Comparison of ENCODE assay signal across 20 cellular contexts in the genomic region with DNA sequence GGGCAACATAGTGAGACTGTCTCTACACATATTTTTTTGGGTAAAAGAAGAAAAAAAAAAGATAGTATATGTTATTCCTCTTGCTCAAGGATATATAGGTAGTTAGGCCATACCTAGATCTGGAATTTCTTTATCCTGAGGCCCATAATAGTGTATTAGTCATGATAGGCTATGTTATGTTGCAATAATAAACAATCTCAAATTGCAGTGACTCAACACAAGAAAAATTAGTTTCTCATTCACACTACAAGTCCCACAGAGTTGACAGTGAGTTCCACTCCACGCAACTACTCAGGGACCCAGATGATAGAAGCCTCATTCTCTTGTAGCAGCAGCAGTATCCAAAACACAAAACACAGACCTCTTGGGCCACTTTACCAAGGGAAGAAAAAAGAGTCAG. TPM values are rescaled to one million over a fixed set of nuclear protein-coding genes. Genes with fewer than 3 reads are reported as not detected.
DNase-seq lines count a peak whose midpoint lies in the region; ATAC-seq and TF ChIP-seq lines count a peak whose summit lies in the region.
"Had no signal": no experiment of that assay in that cellular context is flagged by ENCODE, and none has a peak within 500 bp of the region (broad histone marks: within the 10 kb centered on the region; RNA-seq: fewer than 3 reads in every experiment).

No MANE protein-coding gene starts in this region.

- no peak for ATAC-seq in GM18907 (IDR thresholded peaks at IDR 0.05; ENCODE audit: unreplicated experiment)
- ATAC-seq: gastrocnemius medialis, natural killer cell had no signal

- H3K4me3 ChIP-seq in AG04450 (ENCODE audit: low read depth, low read length): no peak overlapping the region
- H3K4me3 ChIP-seq in HEK293 (ENCODE audit: low read depth, low read length): no peak overlapping the region
- H3K4me3 ChIP-seq in fibroblast of villous mesenchyme (ENCODE audit: low read depth, low read length): no peak overlapping the region
- H3K4me3 ChIP-seq: gastrocnemius medialis, prostate gland, SJCRH30 had no signal

- no peaks in the 10 kb centered on the region for H3K4me1 ChIP-seq in HEK293 (ENCODE audit: control insufficient read depth, insufficient read depth, low read length)
- H3K4me1 ChIP-seq: prostate gland had no signal

- CTCF ChIA-PET in AG04450 (lab: Charles Lee): interaction anchor here (1.0 kb wide), 2 partner anchors 12 to 37 kb away, joined by 3 to 6 read pairs; no protein-coding TSS in a partner anchor
- CTCF ChIA-PET in HEK293 (lab: Yijun Ruan, JAX): no interaction called here

- no peaks in the 10 kb centered on the region for H3K27me3 ChIP-seq in AG04450 (ENCODE audit: control insufficient read depth, insufficient read depth, low read length)
- H3K27me3 ChIP-seq: gastrocnemius medialis, SJCRH30 had no signal

- POLR2A ChIA-PET in AG04450 (lab: Yijun Ruan, JAX) (no interaction called here), HEK293 (lab: Yijun Ruan, JAX) (no interaction called here)

- no peaks in the 10 kb centered on the region for H3K36me3 ChIP-seq in HEK293 (ENCODE audit: control insufficient read depth in 2 of 2, insufficient read depth in 1 of 2, low read length in 2 of 2)
- H3K36me3 ChIP-seq: gastrocnemius medialis, prostate gland, SJCRH30 had no signal

- TF ChIP-seq CTCF in AG04450 (IDR thresholded peaks at IDR 0.05; ENCODE audit: low read depth, low read length) (no peak), HEK293 (tag by site-specific recombination; IDR thresholded peaks at IDR 0.05) (no peak), fibroblast of villous mesenchyme (IDR thresholded peaks at IDR 0.05; ENCODE audit: insufficient read depth, low read depth, low read length) (no peak)

- H3K9me3 ChIP-seq in AG04450 (ENCODE audit: control insufficient read depth, insufficient read depth, low read length) (peaks cover 2% of the 10 kb centered on the region; the same call in 1 of the 2 replicates), HEK293 (ENCODE audit: control insufficient read depth, insufficient read depth, low read depth, low read length) (no peaks in the 10 kb centered on the region)
- H3K9me3 ChIP-seq: gastrocnemius medialis, prostate gland, SJCRH30 had no signal

- H3K27ac ChIP-seq in AG04450 (ENCODE audit: low read depth, low read length): no peak overlapping the region
- no peak overlapping the region for H3K27ac ChIP-seq in HEK293 (ENCODE audit: extremely low read depth, low read depth, low read length)
- H3K27ac ChIP-seq: gastrocnemius medialis, prostate gland, SJCRH30 had no signal

- DNase-seq in AG04450 (ENCODE audit: low read depth, low spot score) (peak; percentile 23), amniotic epithelial cell (ENCODE audit: low read depth) (peak; percentile 83), fibroblast of villous mesenchyme (ENCODE audit: low read depth) (peak; percentile 83), cerebellar cortex (ENCODE audit: low spot score) (no peak), SHP77 (lab: John Stamatoyannopoulos, UW) (no peak), activated gamma-delta T cell treated with Interleukin-2 at 50 U/mL for 16 hours (no peak)
- DNase-seq: activated CD4-positive, alpha-beta T cell treated with anti-CD3 and anti-CD28 coated beads for 4 hours; activated CD8-positive, alpha-beta memory T cell treated with anti-CD3 and anti-CD28 coated beads, Interleukin-2, amount 50 U/mL, for 48 hours; gastrocnemius medialis; natural killer cell; NCI-H187 treated with DMSO at 0.1 percent for 48 hours; NCI-H510A treated with DMSO at 0.1 percent for 48 hours; SJCRH30; stimulated activated naive CD4-positive, alpha-beta T cell had no signal

TF ChIP-seq in HEK293, 187 proteins besides CTCF, POLR2A, EP300 and RAD21 (continues in another document):
- TF ChIP-seq, protein P1, sequence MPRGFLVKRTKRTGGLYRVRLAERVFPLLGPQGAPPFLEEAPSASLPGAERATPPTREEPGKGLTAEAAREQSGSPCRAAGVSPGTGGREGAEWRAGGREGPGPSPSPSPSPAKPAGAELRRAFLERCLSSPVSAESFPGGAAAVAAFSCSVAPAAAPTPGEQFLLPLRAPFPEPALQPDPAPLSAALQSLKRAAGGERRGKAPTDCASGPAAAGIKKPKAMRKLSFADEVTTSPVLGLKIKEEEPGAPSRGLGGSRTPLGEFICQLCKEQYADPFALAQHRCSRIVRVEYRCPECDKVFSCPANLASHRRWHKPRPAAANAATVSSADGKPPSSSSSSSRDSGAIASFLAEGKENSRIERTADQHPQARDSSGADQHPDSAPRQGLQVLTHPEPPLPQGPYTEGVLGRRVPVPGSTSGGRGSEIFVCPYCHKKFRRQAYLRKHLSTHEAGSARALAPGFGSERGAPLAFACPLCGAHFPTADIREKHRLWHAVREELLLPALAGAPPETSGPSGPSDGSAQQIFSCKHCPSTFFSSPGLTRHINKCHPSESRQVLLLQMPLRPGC (tag by site-specific recombination; IDR thresholded peaks at IDR 0.05): 0 out of 2 replicates have a peak, but pooled peaks have one; percentile 23
- TF ChIP-seq KLF16 (tag by site-specific recombination; IDR thresholded peaks at IDR 0.05) (no peak), ZEB2 (tag by site-specific recombination; IDR thresholded peaks at IDR 0.05) (0 out of 2 replicates have a peak, but pooled peaks have one; percentile 32), ZNF555 (tag by site-specific recombination; conservative IDR thresholded peaks at IDR 0.05) (no peak), ZNF530 (tag by site-specific recombination; IDR thresholded peaks at IDR 0.05; ENCODE audit: low read depth) (no peak), ZNF423 (tag by site-specific recombination; IDR thresholded peaks at IDR 0.05) (no peak), ZNF10 (tag by site-specific recombination; IDR thresholded peaks at IDR 0.05) (no peak), ZIC2 (tag by site-specific recombination; IDR thresholded peaks at IDR 0.05) (no peak), ZNF146 (tag by site-specific recombination; IDR thresholded peaks at IDR 0.05) (no peak), ZNF324 (tag by site-specific recombination; IDR thresholded peaks at IDR 0.05) (no peak), ZNF292 (tag by site-specific recombination; IDR thresholded peaks at IDR 0.05; ENCODE audit: borderline replicate concordance, low read depth) (no peak), WT1 (tag by site-specific recombination; IDR thresholded peaks at IDR 0.05) (no peak), ZNF777 (tag by site-specific recombination; IDR thresholded peaks at IDR 0.05; ENCODE audit: borderline replicate concordance) (no peak), ZNF558 (tag by site-specific recombination; IDR thresholded peaks at IDR 0.05) (peak; percentile 77; the same call in 1 of the 2 replicates), ZNF629 (tag by site-specific recombination; IDR thresholded peaks at IDR 0.05) (peak; percentile 47; the same call in 1 of the 2 replicates), ZNF354C (tag by site-specific recombination; IDR thresholded peaks at IDR 0.05; ENCODE audit: borderline replicate concordance, low read depth) (no peak)
- TF ChIP-seq, protein P2, sequence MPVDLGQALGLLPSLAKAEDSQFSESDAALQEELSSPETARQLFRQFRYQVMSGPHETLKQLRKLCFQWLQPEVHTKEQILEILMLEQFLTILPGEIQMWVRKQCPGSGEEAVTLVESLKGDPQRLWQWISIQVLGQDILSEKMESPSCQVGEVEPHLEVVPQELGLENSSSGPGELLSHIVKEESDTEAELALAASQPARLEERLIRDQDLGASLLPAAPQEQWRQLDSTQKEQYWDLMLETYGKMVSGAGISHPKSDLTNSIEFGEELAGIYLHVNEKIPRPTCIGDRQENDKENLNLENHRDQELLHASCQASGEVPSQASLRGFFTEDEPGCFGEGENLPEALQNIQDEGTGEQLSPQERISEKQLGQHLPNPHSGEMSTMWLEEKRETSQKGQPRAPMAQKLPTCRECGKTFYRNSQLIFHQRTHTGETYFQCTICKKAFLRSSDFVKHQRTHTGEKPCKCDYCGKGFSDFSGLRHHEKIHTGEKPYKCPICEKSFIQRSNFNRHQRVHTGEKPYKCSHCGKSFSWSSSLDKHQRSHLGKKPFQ (tag by site-specific recombination; IDR thresholded peaks at IDR 0.05): no peak
- TF ChIP-seq, protein P3, sequence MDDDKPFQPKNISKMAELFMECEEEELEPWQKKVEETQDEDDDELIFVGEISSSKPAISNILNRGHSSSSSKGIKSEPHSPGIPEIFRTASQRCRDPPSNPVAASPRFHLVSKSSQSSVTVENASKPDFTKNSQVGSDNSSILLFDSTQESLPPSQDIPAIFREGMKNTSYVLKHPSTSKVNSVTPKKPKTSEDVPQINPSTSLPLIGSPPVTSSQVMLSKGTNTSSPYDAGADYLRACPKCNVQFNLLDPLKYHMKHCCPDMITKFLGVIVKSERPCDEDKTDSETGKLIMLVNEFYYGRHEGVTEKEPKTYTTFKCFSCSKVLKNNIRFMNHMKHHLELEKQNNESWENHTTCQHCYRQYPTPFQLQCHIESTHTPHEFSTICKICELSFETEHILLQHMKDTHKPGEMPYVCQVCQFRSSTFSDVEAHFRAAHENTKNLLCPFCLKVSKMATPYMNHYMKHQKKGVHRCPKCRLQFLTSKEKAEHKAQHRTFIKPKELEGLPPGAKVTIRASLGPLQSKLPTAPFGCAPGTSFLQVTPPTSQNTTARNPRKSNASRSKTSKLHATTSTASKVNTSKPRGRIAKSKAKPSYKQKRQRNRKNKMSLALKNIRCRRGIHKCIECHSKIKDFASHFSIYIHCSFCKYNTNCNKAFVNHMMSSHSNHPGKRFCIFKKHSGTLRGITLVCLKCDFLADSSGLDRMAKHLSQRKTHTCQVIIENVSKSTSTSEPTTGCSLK (tag by site-specific recombination; IDR thresholded peaks at IDR 0.05): no peak

RNA-seq across cellular contexts. Expression of a gene that starts 7.3 kb away (rescaled TPM):
- 0.10 and 0.14 TPM in 2 replicates for polyA plus RNA-seq in AG04450 (2011; rRNA removed)
- 0.09 and 0.17 TPM in 2 replicates for polyA minus RNA-seq in AG04450 (2011; rRNA and poly(A)+ RNA removed)
- under 0.01 TPM in 2 replicates for total RNA-seq in fibroblast of villous mesenchyme
- total RNA-seq: G401, lung microvascular endothelial cell, natural killer cell, urinary bladder had no signal
- polyA plus RNA-seq: urinary bladder had no signal

Comparison
In these comparisons a context has a peak if more than half of its experiments do, and no peak if none do; other contexts are left out.
1. DNase-seq: peak in AG04450 (single experiment), amniotic epithelial cell (single experiment) and fibroblast of villous mesenchyme (single experiment); none in cerebellar cortex (single experiment), SHP77 (0 of 2) and activated gamma-delta T cell treated with Interleukin-2 at 50 U/mL for 16 hours (single experiment).